Comparison of ENCODE assay signal across 15 cellular contexts in genomic region chr16:78396046-78396445, GRCh38.
A peak's percentile ranks its signal among the peaks of the same experiment; 100 is the strongest.
DNase-seq lines count a peak whose midpoint lies in the region; ATAC-seq, FAIRE-seq and TF ChIP-seq lines count a peak whose summit lies in the region.
"Had no signal": no experiment of that assay in that cellular context is flagged by ENCODE, and none has a peak within 500 bp of the region (broad histone marks: within the 10 kb centered on the region; RNA-seq: fewer than 3 reads in every experiment).

No MANE protein-coding gene starts in this region.

- H3K79me2 ChIP-seq in HCT116 (ENCODE audit: insufficient read depth, low read length) (no peaks in the 10 kb centered on the region), GM12878 (ENCODE audit: control insufficient read depth, insufficient read depth, low read length) (no peaks in the 10 kb centered on the region)

- H3K4me3 ChIP-seq in HCT116 (replicated peaks in 1 of 2; ENCODE audit: low read depth in 1 of 2, low read length in 2 of 2) (no peak overlapping the region), GM12878 (no peak overlapping the region), right lobe of liver (no peak overlapping the region)
- H3K4me3 ChIP-seq: suprapubic skin had no signal

- TF ChIP-seq RAD21 in HCT116 (IDR thresholded peaks at IDR 0.05; ENCODE audit: low read depth) (no peak), GM12878 (IDR thresholded peaks at IDR 0.05; ENCODE audit: insufficient read depth, low read depth, low read length) (no peak)

- H3K27ac Mint-ChIP-seq in CD14-positive monocyte: no peak overlapping the region
- H3K27ac Mint-ChIP-seq: memory B cell had no signal

- H3K36me3 Mint-ChIP-seq in CD14-positive monocyte: peaks cover 0 to 4% of the 10 kb centered on the region in 2 donors

- CTCF ChIA-PET in HCT116 (lab: Charles Lee): no interaction called here
- CTCF ChIA-PET in GM12878 (lab: Yijun Ruan, JAX): no interaction called here

- DNase-seq in CD14-positive monocyte (ENCODE audit: low spot score) (no peak), HCT116 (ENCODE audit: low read depth, low spot score) (peak; percentile 3), GM12878 (ENCODE audit: low read depth, low spot score) (no peak), right lobe of liver (no peak), nucleus accumbens (lab: John Stamatoyannopoulos, UW) (no peak), NCI-H2196 (lab: John Stamatoyannopoulos, UW; ENCODE audit: unreplicated experiment) (no peak), NCI-H345 (lab: John Stamatoyannopoulos, UW) (no peak)
- DNase-seq: effector CD8-positive, alpha-beta T cell; NCI-H187; retina; WERI-Rb-1 had no signal

- in situ Hi-C loops in GM12878 (cut with MboI): no loop called here

- FAIRE-seq in GM12878 (lab: Jason Lieb, UNC): no peak
- FAIRE-seq: HTR-8/SVneo had no signal

- no peak for TF ChIP-seq EP300 in GM12878 (IDR thresholded peaks at IDR 0.05; ENCODE audit: borderline replicate concordance in 1 of 2, control insufficient read depth in 1 of 2, low read depth in 2 of 2, low read length in 2 of 2)

- no peaks in the 10 kb centered on the region for H3K4me1 Mint-ChIP-seq in CD14-positive monocyte
- H3K4me1 Mint-ChIP-seq: memory B cell had no signal

- no peaks in the 10 kb centered on the region for H3K9me2 ChIP-seq in HCT116 (ENCODE audit: insufficient read depth)

- H3K27ac ChIP-seq in HCT116 (ENCODE audit: low read depth, low read length) (no peak overlapping the region), GM12878 (ENCODE audit: control insufficient read depth, insufficient read depth) (no peak overlapping the region), right lobe of liver (no peak overlapping the region)
- H3K27ac ChIP-seq: suprapubic skin, WERI-Rb-1 had no signal

- no peaks in the 10 kb centered on the region for H4K20me1 ChIP-seq in HCT116 (ENCODE audit: insufficient read depth)
- H4K20me1 ChIP-seq in GM12878 (ENCODE audit: control insufficient read depth, insufficient read depth): no peaks in the 10 kb centered on the region

- H3K27me3 ChIP-seq in HCT116 (ENCODE audit: insufficient read depth, low read length) (no peaks in the 10 kb centered on the region), GM12878 (replicated peaks in 1 of 2; ENCODE audit: control insufficient read depth in 2 of 2, insufficient read depth in 2 of 2, low read length in 1 of 2) (no peaks in the 10 kb centered on the region), right lobe of liver (no peaks in the 10 kb centered on the region)
- H3K27me3 ChIP-seq: suprapubic skin had no signal

- ATAC-seq in HCT116 (no peak), GM12878 (no peak), right lobe of liver (no peak), HG03460 (IDR thresholded peaks at IDR 0.05; ENCODE audit: unreplicated experiment) (no peak)

- peaks cover 0 to 2% (median 0%) of the 10 kb centered on the region in 3 donors for H3K27me3 Mint-ChIP-seq in CD14-positive monocyte (ENCODE audit: low read depth in 3 of 3)
- H3K27me3 Mint-ChIP-seq: memory B cell had no signal

- no peak overlapping the region for H3K4me2 ChIP-seq in HCT116 (ENCODE audit: low read length)
- H3K4me2 ChIP-seq in GM12878 (ENCODE audit: control insufficient read depth, insufficient read depth): no peak overlapping the region

- TF ChIP-seq POLR2A in HCT116 (IDR thresholded peaks at IDR 0.05; ENCODE audit: borderline replicate concordance, extremely low read depth, insufficient read depth, insufficient read length): no peak
- TF ChIP-seq POLR2A in GM12878 (IDR thresholded peaks at IDR 0.05; ENCODE audit: low read depth, low read length): no peak
- TF ChIP-seq POLR2A in right lobe of liver (IDR thresholded peaks at IDR 0.05): no peak

- RAD21 ChIA-PET in HCT116 (lab: Charles Lee; ENCODE audit: low non-redundant PET in 1 of 2, low total read pairs in 2 of 2, uncharacterized antibody in 2 of 2, unreplicated experiment in 2 of 2) (no interaction called here), GM12878 (lab: Charles Lee; ENCODE audit: unreplicated experiment) (no interaction called here)

- H3K9me3 Mint-ChIP-seq in CD14-positive monocyte: peaks cover 4 to 21% (median 8%) of the 10 kb centered on the region in 7 donors
- H3K9me3 Mint-ChIP-seq: memory B cell had no signal

- POLR2A ChIA-PET in HCT116 (lab: Charles Lee): no interaction called here
- POLR2A ChIA-PET in GM12878 (lab: Charles Lee): no interaction called here

- no peak overlapping the region for H3K9ac ChIP-seq in HCT116 (ENCODE audit: low read length)
- H3K9ac ChIP-seq in GM12878 (ENCODE audit: control insufficient read depth, insufficient read depth, low read length): no peak overlapping the region

- no peak overlapping the region for H3K4me3 Mint-ChIP-seq in CD14-positive monocyte
- H3K4me3 Mint-ChIP-seq: memory B cell had no signal

- H3K4me1 ChIP-seq in HCT116 (ENCODE audit: control insufficient read depth in 1 of 2, insufficient read depth in 2 of 2, low read length in 2 of 2) (no peaks in the 10 kb centered on the region), GM12878 (ENCODE audit: control insufficient read depth, insufficient read depth, low read length) (no peaks in the 10 kb centered on the region), right lobe of liver (peaks cover 0 to 4% (median 0%) of the 10 kb centered on the region in 4 donors)
- H3K4me1 ChIP-seq: suprapubic skin had no signal

- H2AFZ ChIP-seq in HCT116 (ENCODE audit: low read depth, low read length, poor library complexity, severe bottlenecking) (no peak overlapping the region), GM12878 (ENCODE audit: control insufficient read depth, low read depth, low read length) (no peak overlapping the region)

- peak; percentile 42 for TF ChIP-seq CTCF in CD14-positive monocyte (IDR thresholded peaks at IDR 0.05)
- peak in 2 of 3 experiments; percentile 17 to 44; a peak in 3 of 6 replicates for TF ChIP-seq CTCF in HCT116 (IDR thresholded peaks at IDR 0.05 in 2 of 3, conservative IDR thresholded peaks at IDR 0.05 in 1 of 3; ENCODE audit: borderline replicate concordance in 1 of 3, insufficient read depth in 1 of 3, low read depth in 2 of 3, low read length in 2 of 3)
- peak in 2 of 3 experiments; percentile 20 to 37; a peak in 3 of 6 replicates for TF ChIP-seq CTCF in GM12878 (IDR thresholded peaks at IDR 0.05 in 2 of 3, conservative IDR thresholded peaks at IDR 0.05 in 1 of 3; ENCODE audit: control insufficient read depth in 2 of 3, extremely low read depth in 1 of 3, insufficient read depth in 1 of 3, low read depth in 3 of 3, low read length in 3 of 3)
- TF ChIP-seq CTCF in right lobe of liver (IDR thresholded peaks at IDR 0.05): peak; percentile 22 to 41 (median 31)

- SMC1A ChIA-PET in GM12878 (lab: Charles Lee; ENCODE audit: uncharacterized antibody, unreplicated experiment): no interaction called here

- H3K36me3 ChIP-seq in HCT116 (ENCODE audit: control insufficient read depth in 1 of 2, insufficient read depth in 2 of 2, low read length in 2 of 2) (no peaks in the 10 kb centered on the region; a peak in 1 of 4 replicates), GM12878 (ENCODE audit: control insufficient read depth in 2 of 2, insufficient read depth in 2 of 2, low read length in 1 of 2) (no peaks in the 10 kb centered on the region), right lobe of liver (no peaks in the 10 kb centered on the region)
- H3K36me3 ChIP-seq: suprapubic skin, WERI-Rb-1 had no signal

- no TSS peak for BruUV-seq in HCT116 (replicated peaks; lab: Mats Ljungman, UMichigan)
- no TSS peak for BruUV-seq in GM12878 (replicated peaks; lab: Mats Ljungman, UMichigan)

- H3K9me3 ChIP-seq in HCT116 (ENCODE audit: control insufficient read depth in 1 of 2, insufficient read depth in 1 of 2, low read depth in 1 of 2, low read length in 2 of 2): no peaks in the 10 kb centered on the region
- no peaks in the 10 kb centered on the region for H3K9me3 ChIP-seq in GM12878 (replicated peaks; ENCODE audit: control insufficient read depth, insufficient read depth, low read length)
- no peaks in the 10 kb centered on the region for H3K9me3 ChIP-seq in right lobe of liver
- H3K9me3 ChIP-seq: suprapubic skin had no signal

- WGBS in GM12878 (ENCODE audit: insufficient coverage, insufficient replicate concordance, low lambda C conversion rate, missing lambda C conversion rate): 26% methylated on average over 2 of the region's 2 CpGs
- WGBS in right lobe of liver (ENCODE audit: insufficient coverage, low coverage, low lambda C conversion rate, missing lambda C conversion rate): 84% methylated on average over 2 of the region's 2 CpGs

- intact Hi-C loops in CD14-positive monocyte (cut with micrococcal nuclease): no loop called here
- intact Hi-C loops in HCT116 (cut with micrococcal nuclease): no loop called here
- intact Hi-C loops in GM12878 (cut with micrococcal nuclease; ENCODE audit: unreplicated experiment): no loop called here
- intact Hi-C loops in right lobe of liver (cut with DNase I): no loop called here

TF ChIP-seq in HCT116, 20 proteins besides CTCF, POLR2A, EP300 and RAD21 (continues in another document):
- TF ChIP-seq SP1 (IDR thresholded peaks at IDR 0.05; ENCODE audit: low read depth) (no peak), TCF7L2 (IDR thresholded peaks at IDR 0.05; ENCODE audit: borderline replicate concordance, extremely low read depth, insufficient read depth, insufficient read length) (no peak), EGR1 (IDR thresholded peaks at IDR 0.05; ENCODE audit: low read depth) (no peak), ZNF274 (IDR thresholded peaks at IDR 0.05; ENCODE audit: low read depth, low read length) (no peak), EZH2phosphoT487 (IDR thresholded peaks at IDR 0.05; ENCODE audit: borderline replicate concordance) (no peak), SRF (IDR thresholded peaks at IDR 0.05; ENCODE audit: low read depth) (no peak), CBX3 (IDR thresholded peaks at IDR 0.05; ENCODE audit: low read depth) (no peak), ELF1 (IDR thresholded peaks at IDR 0.05; ENCODE audit: borderline replicate concordance, low read depth) (no peak), ZFX (IDR thresholded peaks at IDR 0.05) (no peak)
